ENCODE assay signal across 10 cellular contexts in genomic region chr12:116454950-116455447, GRCh38.
DNase-seq lines count a peak whose midpoint lies in the region; ATAC-seq and TF ChIP-seq lines count a peak whose summit lies in the region.
"Had no signal": no experiment of that assay in that cellular context is flagged by ENCODE, and none has a peak within 500 bp of the region (broad histone marks: within the 10 kb centered on the region; RNA-seq: fewer than 3 reads in every experiment).

No MANE protein-coding gene starts in this region.

- POLR2A ChIA-PET in IMR-90 (lab: Charles Lee; ENCODE audit: unreplicated experiment), result no interaction called here
- POLR2A ChIA-PET in activated CD4-positive, alpha-beta memory T cell treated with anti-CD3 and anti-CD28 coated beads, Interleukin-2, amount 10 ng/mL, durations not matched to agents 7 days and 5 days (lab: Charles Lee), result no interaction called here

- H3K23ac ChIP-seq in IMR-90 (ENCODE audit: low read depth, low read length) (peak overlapping the region; percentile 82; the same call in 1 of the 2 replicates), mesenchymal stem cell (ENCODE audit: low read length in 2 of 2) (no peak overlapping the region)

- H3K4me1 Mint-ChIP-seq in activated CD4-positive, alpha-beta memory T cell treated with anti-CD3 and anti-CD28 coated beads, Interleukin-2, amount 10 ng/mL, durations not matched to agents 7 days and 5 days, result no peaks in the 10 kb centered on the region

- peak; percentile 32 for TF ChIP-seq RAD21 in IMR-90 (IDR thresholded peaks at IDR 0.05; ENCODE audit: low read length)

- TF ChIP-seq POLR2A in IMR-90 (IDR thresholded peaks at IDR 0.05; ENCODE audit: low read depth, low read length), result peak; percentile 82
- TF ChIP-seq POLR2A in upper lobe of left lung (IDR thresholded peaks at IDR 0.05), result no peak

- DNase-seq in IMR-90, result peak; percentile 96
- DNase-seq in dedifferentiated amniotic fluid mesenchymal stem cell (ENCODE audit: extremely low spot score), result peak; percentile 76
- DNase-seq in mesenchymal stem cell, result peak; percentile 96
- DNase-seq in upper lobe of left lung, result no peak
- no peak for DNase-seq in stimulated activated naive CD4-positive, alpha-beta T cell treated with Interleukin-2 at 50 U/mL for 16 hours (lab: John Stamatoyannopoulos, UW)
- DNase-seq in activated CD4-positive, alpha-beta memory T cell treated with anti-CD3 and anti-CD28 coated beads, Interleukin-2, amount 10 ng/mL, durations not matched to agents 7 days and 5 days, result no peak
- no peak for DNase-seq in NCI-H446 treated with DMSO at 0.1 percent for 48 hours (lab: John Stamatoyannopoulos, UW)
- DNase-seq in T-helper 9 cell, result no peak
- DNase-seq: MM.1S had no signal

- peak overlapping the region; percentile 86; the same call in 2 of the 3 replicates for H2BK15ac ChIP-seq in IMR-90 (ENCODE audit: low read depth, low read length)
- no peak overlapping the region for H2BK15ac ChIP-seq in mesenchymal stem cell (ENCODE audit: low read depth, poor library complexity, severe bottlenecking)

- in situ Hi-C loops in IMR-90 (cut with MboI; ENCODE audit: low sequenced_read_pairs), result no loop called here

- CTCF ChIA-PET in IMR-90 (lab: Yijun Ruan, JAX), result interaction anchor here (0.6 kb wide), 1 partner anchor 80 kb away, joined by 3 read pairs; no protein-coding TSS in a partner anchor
- CTCF ChIA-PET in activated CD4-positive, alpha-beta memory T cell treated with anti-CD3 and anti-CD28 coated beads, Interleukin-2, amount 10 ng/mL, durations not matched to agents 7 days and 5 days (lab: Charles Lee), result no interaction called here

- H3K4me3 ChIP-seq in IMR-90 (ENCODE audit: insufficient read depth, low read depth, low read length) (no peak overlapping the region), mesenchymal stem cell (ENCODE audit: insufficient read depth in 1 of 2, low read depth in 1 of 2, low read length in 2 of 2) (peak overlapping the region in 1 of 2 experiments; percentile 39), upper lobe of left lung (no peak overlapping the region)

- TF ChIP-seq CTCF in IMR-90 (conservative IDR thresholded peaks at IDR 0.05; ENCODE audit: low read depth, low read length) (no peak; the same call in 1 of the 2 replicates), upper lobe of left lung (IDR thresholded peaks at IDR 0.05) (no peak)

- H3K14ac ChIP-seq in IMR-90 (replicated peaks; ENCODE audit: low read depth, low read length), result peak overlapping the region; percentile 39
- no peak overlapping the region for H3K14ac ChIP-seq in mesenchymal stem cell (ENCODE audit: low read length in 2 of 2)

- H4K8ac ChIP-seq in IMR-90 (ENCODE audit: low read depth in 2 of 2, low read length in 2 of 2) (peak overlapping the region; percentile 86 to 87), mesenchymal stem cell (ENCODE audit: low read length) (no peak overlapping the region)

- H3K27ac Mint-ChIP-seq in activated CD4-positive, alpha-beta memory T cell treated with anti-CD3 and anti-CD28 coated beads, Interleukin-2, amount 10 ng/mL, durations not matched to agents 7 days and 5 days, result no peak overlapping the region

- H4K5ac ChIP-seq in IMR-90 (ENCODE audit: low read depth, low read length), result peak overlapping the region; percentile 60

- H3K36me3 Mint-ChIP-seq in activated CD4-positive, alpha-beta memory T cell treated with anti-CD3 and anti-CD28 coated beads, Interleukin-2, amount 10 ng/mL, durations not matched to agents 7 days and 5 days (ENCODE audit: low read depth), result no peaks in the 10 kb centered on the region

- H3K9me3 ChIP-seq in IMR-90 (ENCODE audit: control insufficient read depth, insufficient read depth, low read length), result no peaks in the 10 kb centered on the region
- H3K9me3 ChIP-seq in mesenchymal stem cell (ENCODE audit: control insufficient read depth, low read length), result no peaks in the 10 kb centered on the region
- no peaks in the 10 kb centered on the region for H3K9me3 ChIP-seq in upper lobe of left lung

- peak overlapping the region; percentile 59 for H3K18ac ChIP-seq in IMR-90 (ENCODE audit: low read depth, low read length)
- peak overlapping the region in 1 of 2 experiments; percentile 61 for H3K18ac ChIP-seq in mesenchymal stem cell (ENCODE audit: low read depth in 1 of 2, low read length in 2 of 2)

- H3K9ac ChIP-seq in IMR-90 (ENCODE audit: low read depth, low read length), result peak overlapping the region; percentile 0; the same call in 1 of the 2 replicates
- H3K9ac ChIP-seq in mesenchymal stem cell (ENCODE audit: low read length), result peak overlapping the region; percentile 93

- ATAC-seq in IMR-90 (ENCODE audit: low read depth), result peak; percentile 75
- ATAC-seq in upper lobe of left lung (ENCODE audit: low FRiP score in 2 of 2), result peak in 1 of 2 donors; percentile 48
- ATAC-seq: activated CD4-positive, CD25-positive, alpha-beta regulatory T cell treated with anti-CD3 and anti-CD28 coated beads, Interleukin-2, amount 50 U/mL, for 24 hours had no signal

- peak overlapping the region; percentile 89 for H2AFZ ChIP-seq in IMR-90 (replicated peaks; ENCODE audit: low read length, poor library complexity)
- H2AFZ ChIP-seq in mesenchymal stem cell (ENCODE audit: low read depth, low read length), result no peak overlapping the region

- H3K4me3 Mint-ChIP-seq in activated CD4-positive, alpha-beta memory T cell treated with anti-CD3 and anti-CD28 coated beads, Interleukin-2, amount 10 ng/mL, durations not matched to agents 7 days and 5 days, result no peak overlapping the region

- TF ChIP-seq EP300 in upper lobe of left lung (IDR thresholded peaks at IDR 0.05), result no peak

- H2BK5ac ChIP-seq in IMR-90 (ENCODE audit: low read depth, low read length, poor library complexity, severe bottlenecking) (peak overlapping the region; percentile 76), mesenchymal stem cell (ENCODE audit: low read depth, low read length, poor library complexity, severe bottlenecking) (no peak overlapping the region)

- H3K27me3 Mint-ChIP-seq in activated CD4-positive, alpha-beta memory T cell treated with anti-CD3 and anti-CD28 coated beads, Interleukin-2, amount 10 ng/mL, durations not matched to agents 7 days and 5 days, result peaks cover 4% of the 10 kb centered on the region

- H3K56ac ChIP-seq in IMR-90 (ENCODE audit: extremely low read depth, insufficient read depth, low read length), result peak overlapping the region; percentile 53

- H4K91ac ChIP-seq in IMR-90 (ENCODE audit: insufficient read depth, low read depth, low read length) (peak overlapping the region; percentile 82), mesenchymal stem cell (ENCODE audit: low read length) (no peak overlapping the region)

- H2BK120ac ChIP-seq in IMR-90 (ENCODE audit: low read depth, low read length) (peak overlapping the region; percentile 91), mesenchymal stem cell (ENCODE audit: low read depth, low read length) (no peak overlapping the region)

- no peaks in the 10 kb centered on the region for H3K36me3 ChIP-seq in IMR-90 (ENCODE audit: control insufficient read depth, insufficient read depth, low read length)
- no peaks in the 10 kb centered on the region for H3K36me3 ChIP-seq in mesenchymal stem cell (ENCODE audit: control insufficient read depth in 1 of 2, insufficient read depth in 2 of 2, low read depth in 1 of 2, low read length in 2 of 2)
- no peaks in the 10 kb centered on the region for H3K36me3 ChIP-seq in upper lobe of left lung

- H2AK5ac ChIP-seq in IMR-90 (ENCODE audit: low read depth, low read length), result peak overlapping the region; percentile 86
- H2AK5ac ChIP-seq in mesenchymal stem cell (ENCODE audit: low read length, severe bottlenecking), result no peak overlapping the region

- BruUV-seq in IMR-90 (replicated peaks; lab: Mats Ljungman, UMichigan), result no TSS peak

- H3K9me1 ChIP-seq in IMR-90 (ENCODE audit: insufficient read depth, low read length), result peaks cover 16% of the 10 kb centered on the region

- WGBS in IMR-90 (ENCODE audit: extremely low coverage in 2 of 2, insufficient read length in 1 of 2), 2 experiments, result no CpG with 5 or more reads among the region's 7 CpGs
- WGBS in mesenchymal stem cell, result 15% methylated on average over 7 of the region's 7 CpGs
- WGBS in upper lobe of left lung, 2 donors, result 56 to 61% methylated on average over 7 of the region's 7 CpGs

- H3K4me2 ChIP-seq in IMR-90 (ENCODE audit: low read depth, low read length) (peak overlapping the region; percentile 52), mesenchymal stem cell (ENCODE audit: low read length, poor library complexity, severe bottlenecking) (peak overlapping the region; percentile 34)

- H2BK20ac ChIP-seq in IMR-90 (ENCODE audit: low read depth, low read length), result peak overlapping the region; percentile 85

- peaks cover 16% of the 10 kb centered on the region for H3K4me1 ChIP-seq in IMR-90 (ENCODE audit: control insufficient read depth, insufficient read depth, low read length)
- H3K4me1 ChIP-seq in mesenchymal stem cell (ENCODE audit: control insufficient read depth, insufficient read depth, low read depth, low read length), result peaks cover 17% of the 10 kb centered on the region
- peaks cover 13 to 26% (median 19%) of the 10 kb centered on the region in 4 donors for H3K4me1 ChIP-seq in upper lobe of left lung

- H3K27me3 ChIP-seq in IMR-90 (ENCODE audit: control insufficient read depth, insufficient read depth, low read length) (no peaks in the 10 kb centered on the region), mesenchymal stem cell (ENCODE audit: control insufficient read depth in 1 of 2, insufficient read depth in 1 of 2, low read length in 2 of 2) (no peaks in the 10 kb centered on the region), upper lobe of left lung (no peaks in the 10 kb centered on the region)

- dilution Hi-C loops in IMR-90 (cut with HindIII; ENCODE audit: low sequenced_read_pairs, unreplicated experiment), result no loop called here

- H3K4ac ChIP-seq in IMR-90 (ENCODE audit: low read depth, low read length) (peak overlapping the region; percentile 65), mesenchymal stem cell (ENCODE audit: low read depth in 1 of 2, low read length in 2 of 2) (no peak overlapping the region)

- H2AK9ac ChIP-seq in IMR-90 (replicated peaks; ENCODE audit: low read depth, low read length, poor library complexity), result peak overlapping the region; percentile 89

- H3K27ac ChIP-seq in IMR-90 (ENCODE audit: insufficient read depth, low read length) (peak overlapping the region; percentile 66), mesenchymal stem cell (ENCODE audit: low read length, poor library complexity, severe bottlenecking) (peak overlapping the region; percentile 60), upper lobe of left lung (peak overlapping the region; percentile 61 to 89 (median 78))

- no peaks in the 10 kb centered on the region for H4K20me1 ChIP-seq in IMR-90 (ENCODE audit: insufficient read depth, low read length)

- intact Hi-C loops in IMR-90 (cut with micrococcal nuclease), result no loop called here

- H3K9me3 Mint-ChIP-seq in activated CD4-positive, alpha-beta memory T cell treated with anti-CD3 and anti-CD28 coated beads, Interleukin-2, amount 10 ng/mL, durations not matched to agents 7 days and 5 days, result no peaks in the 10 kb centered on the region

- peak overlapping the region in 1 of 2 experiments; percentile 23 for H2BK12ac ChIP-seq in mesenchymal stem cell (ENCODE audit: low read length in 2 of 2)

- H3K79me1 ChIP-seq in IMR-90 (ENCODE audit: low read depth in 1 of 2, low read length in 2 of 2), result peaks cover 0 to 6% of the 10 kb centered on the region in 2 experiments; a peak in 1 of 4 replicates
- H3K79me1 ChIP-seq in mesenchymal stem cell (replicated peaks; ENCODE audit: low read length, poor library complexity, severe bottlenecking), result no peaks in the 10 kb centered on the region

Comparison
In these comparisons a context has a peak if more than half of its experiments do, and no peak if none do; other contexts are left out.
1. DNase-seq: peak in IMR-90 (single experiment), dedifferentiated amniotic fluid mesenchymal stem cell (single experiment) and mesenchymal stem cell (single experiment); none in upper lobe of left lung (0 of 2), stimulated activated naive CD4-positive, alpha-beta T cell treated with Interleukin-2 at 50 U/mL for 16 hours (single experiment), activated CD4-positive, alpha-beta memory T cell treated with anti-CD3 and anti-CD28 coated beads, Interleukin-2, amount 10 ng/mL, durations not matched to agents 7 days and 5 days (single experiment), NCI-H446 treated with DMSO at 0.1 percent for 48 hours (single experiment) and T-helper 9 cell (single experiment).
2. Peak in every context shown above with its lines, with median percentiles within 50 percentile points of each other: H3K27ac ChIP-seq.